ENCODE assay signal across 23 cellular contexts in genomic region chr16:67283039-67283825, GRCh38. TPM values are rescaled to one million over a fixed set of nuclear protein-coding genes. Genes with fewer than 3 reads are reported as not detected.
DNase-seq lines count a peak whose midpoint lies in the region; ATAC-seq, FAIRE-seq and TF ChIP-seq lines count a peak whose summit lies in the region.
"Had no signal": no experiment of that assay in that cellular context is flagged by ENCODE, and none has a peak within 500 bp of the region (broad histone marks: within the 10 kb centered on the region; RNA-seq: fewer than 3 reads in every experiment).

No MANE protein-coding gene starts in this region.

- H4K20me1 ChIP-seq in HepG2 (ENCODE audit: insufficient read depth, low read length) = no peaks in the 10 kb centered on the region

- H3K27ac Mint-ChIP-seq in Calu3 (ENCODE audit: unreplicated experiment) = no peak overlapping the region
- H3K27ac Mint-ChIP-seq: activated CD4-positive, alpha-beta T cell treated with anti-CD3 and anti-CD28 coated beads for 36 hours; activated naive CD8-positive, alpha-beta T cell treated with anti-CD3 and anti-CD28 coated beads, Interleukin-2, amount 10 ng/mL, durations not matched to agents 7 days and 5 days; natural killer cell; T-helper 17 cell had no signal

- peaks cover 10% of the 10 kb centered on the region for H3K27me3 Mint-ChIP-seq in Calu3 (ENCODE audit: unreplicated experiment)
- H3K27me3 Mint-ChIP-seq: activated CD4-positive, alpha-beta T cell treated with anti-CD3 and anti-CD28 coated beads for 36 hours; activated naive CD8-positive, alpha-beta T cell treated with anti-CD3 and anti-CD28 coated beads, Interleukin-2, amount 10 ng/mL, durations not matched to agents 7 days and 5 days; T-helper 17 cell had no signal

- H3K9me3 ChIP-seq in HepG2 (ENCODE audit: low read length) = no peaks in the 10 kb centered on the region
- H3K9me3 ChIP-seq in right lobe of liver = no peaks in the 10 kb centered on the region
- H3K9me3 ChIP-seq in WERI-Rb-1 (ENCODE audit: severe bottlenecking) = no peaks in the 10 kb centered on the region
- H3K9me3 ChIP-seq: left lung, upper lobe of right lung had no signal

- no peaks in the 10 kb centered on the region for H3K27me3 ChIP-seq in HepG2 (ENCODE audit: control insufficient read depth in 1 of 2, insufficient read depth in 2 of 2, low read length in 2 of 2)
- no peaks in the 10 kb centered on the region for H3K27me3 ChIP-seq in right lobe of liver
- H3K27me3 ChIP-seq in WERI-Rb-1 (ENCODE audit: insufficient read depth, low read depth, severe bottlenecking) = no peaks in the 10 kb centered on the region
- H3K27me3 ChIP-seq: left lung, upper lobe of right lung had no signal

- peaks cover 4% of the 10 kb centered on the region for H3K79me2 ChIP-seq in HepG2 (ENCODE audit: insufficient read depth, low read length)

- in situ Hi-C loops in HepG2 (cut with HindIII; ENCODE audit: extremely low pct_ligation_motif_present, low pct_unique_long_range_greater_than_20kb) = no loop called here

- no peak overlapping the region for H3K27ac ChIP-seq in HepG2 (ENCODE audit: extremely low read length, insufficient read depth, low read length)
- H3K27ac ChIP-seq in right lobe of liver = no peak overlapping the region
- H3K27ac ChIP-seq in WERI-Rb-1 = no peak overlapping the region
- H3K27ac ChIP-seq: left lung, upper lobe of right lung had no signal

- no TSS peak for BruUV-seq in HepG2 (replicated peaks; lab: Mats Ljungman, UMichigan)
- BruUV-seq in Calu3 (replicated peaks; lab: Mats Ljungman, UMichigan) = no TSS peak

- intact Hi-C loops in HepG2 (cut with micrococcal nuclease; ENCODE audit: unreplicated experiment) (no loop called here), right lobe of liver (cut with DNase I) (no loop called here), Calu3 (cut with micrococcal nuclease; ENCODE audit: unreplicated experiment) (no loop called here), Right ventricle myocardium superior (cut with DNase I) (no loop called here)

- WGBS in HepG2 (ENCODE audit: low lambda C conversion rate) = 77% methylated on average over 7 of the region's 7 CpGs
- 85% methylated on average over 5 of the region's 7 CpGs for WGBS in right lobe of liver (ENCODE audit: insufficient coverage, low coverage, low lambda C conversion rate, missing lambda C conversion rate)

- no peak for FAIRE-seq in HepG2 (lab: Jason Lieb, UNC)
- FAIRE-seq: D721Med had no signal

- TF ChIP-seq CTCF in HepG2 (CRISPR knock-in tag; IDR thresholded peaks at IDR 0.05) (no peak), right lobe of liver (IDR thresholded peaks at IDR 0.05) (no peak), WERI-Rb-1 (IDR thresholded peaks at IDR 0.05; ENCODE audit: low read depth, low read length) (0 out of 2 replicates have a peak, but pooled peaks have one; percentile 7), Calu3 (IDR thresholded peaks at IDR 0.05; ENCODE audit: unreplicated experiment) (no peak)

- H3K4me3 Mint-ChIP-seq in Calu3 (ENCODE audit: low read depth, unreplicated experiment) = no peak overlapping the region
- H3K4me3 Mint-ChIP-seq: activated CD4-positive, alpha-beta T cell treated with anti-CD3 and anti-CD28 coated beads for 36 hours; activated naive CD8-positive, alpha-beta T cell treated with anti-CD3 and anti-CD28 coated beads, Interleukin-2, amount 10 ng/mL, durations not matched to agents 7 days and 5 days; natural killer cell; T-helper 17 cell had no signal

- no peak for TF ChIP-seq RAD21 in HepG2 (CRISPR knock-in tag; IDR thresholded peaks at IDR 0.05)

- POLR2A ChIA-PET in HepG2 (lab: Yijun Ruan, JAX) = no interaction called here

- H3K4me2 ChIP-seq in HepG2 (ENCODE audit: low read depth, low read length) = no peak overlapping the region

- CTCF ChIA-PET in HepG2 (lab: Yijun Ruan, JAX; ENCODE audit: low intra/inter-chr PET ratio, low total read pairs) = no interaction called here
- CTCF ChIA-PET in Calu3 (lab: Charles Lee) = interaction anchor here (1.2 to 4.5 kb wide), 2 partner anchors 15 to 23 kb away, joined by 3 to 68 read pairs; no protein-coding TSS in a partner anchor

- TF ChIP-seq POLR2A in HepG2 (IDR thresholded peaks at IDR 0.05; ENCODE audit: insufficient read depth in 1 of 2, low read depth in 2 of 2, low read length in 2 of 2) (no peak), right lobe of liver (IDR thresholded peaks at IDR 0.05) (no peak)

- H3K4me1 Mint-ChIP-seq in Calu3 (ENCODE audit: low read depth, unreplicated experiment) = peaks cover 9% of the 10 kb centered on the region
- H3K4me1 Mint-ChIP-seq: activated CD4-positive, alpha-beta T cell treated with anti-CD3 and anti-CD28 coated beads for 36 hours; natural killer cell had no signal

- H3K9me3 Mint-ChIP-seq in Calu3 (ENCODE audit: low read depth, unreplicated experiment) = no peaks in the 10 kb centered on the region
- H3K9me3 Mint-ChIP-seq: activated naive CD8-positive, alpha-beta T cell treated with anti-CD3 and anti-CD28 coated beads, Interleukin-2, amount 10 ng/mL, durations not matched to agents 7 days and 5 days; natural killer cell had no signal

- no peak overlapping the region for H2AFZ ChIP-seq in HepG2 (ENCODE audit: low read length)

- no peak for ATAC-seq in HepG2
- ATAC-seq in right lobe of liver = no peak
- ATAC-seq in Right ventricle myocardium superior (ENCODE audit: poor library complexity) = no peak
- ATAC-seq: activated CD4-positive, alpha-beta T cell treated with anti-CD3 and anti-CD28 coated beads for 36 hours; left lung; natural killer cell; T-helper 17 cell; upper lobe of right lung had no signal

- no peak overlapping the region for H3K9ac ChIP-seq in HepG2 (ENCODE audit: insufficient read depth, low read depth, low read length)

- DNase-seq in HepG2 (ENCODE audit: low spot score) (no peak), right lobe of liver (no peak), WERI-Rb-1 (no peak), glomerular visceral epithelial cell (ENCODE audit: extremely low spot score) (peak; percentile 36), Calu3 (no peak), NCI-H1105 (lab: John Stamatoyannopoulos, UW) (no peak), hippocampal formation (lab: John Stamatoyannopoulos, UW) (no peak), Right ventricle myocardium superior (no peak)
- DNase-seq: activated CD4-positive, alpha-beta T cell treated with anti-CD3 and anti-CD28 coated beads for 36 hours; activated naive CD8-positive, alpha-beta T cell treated with anti-CD3 and anti-CD28 coated beads, Interleukin-2, amount 10 ng/mL, durations not matched to agents 7 days and 5 days; activated T-cell treated with anti-CD3 and anti-CD28 coated beads for 4 hours; erythroblast; H7; Kasumi-1; left lung; natural killer cell; NCI-H1930; NCI-H524 treated with DMSO at 0.1 percent for 48 hours; retina; stimulated activated CD8-positive, alpha-beta memory T cell treated with anti-CD3 and anti-CD28 coated beads, Interleukin-4, amount 100 ng/mL, for 48 hours; T-helper 17 cell; upper lobe of right lung had no signal

- H3K36me3 ChIP-seq in HepG2 (replicated peaks in 1 of 2; ENCODE audit: control insufficient read depth in 1 of 2, insufficient read depth in 2 of 2, low read length in 2 of 2) = no peaks in the 10 kb centered on the region
- H3K36me3 ChIP-seq in right lobe of liver = no peaks in the 10 kb centered on the region
- peaks cover 54% of the 10 kb centered on the region for H3K36me3 ChIP-seq in WERI-Rb-1
- H3K36me3 ChIP-seq: left lung, upper lobe of right lung had no signal

- H3K4me3 ChIP-seq in HepG2 (replicated peaks in 1 of 3; ENCODE audit: insufficient read depth in 1 of 3, low read depth in 2 of 3, low read length in 3 of 3) (no peak overlapping the region), right lobe of liver (no peak overlapping the region), WERI-Rb-1 (ENCODE audit: low read depth, low read length) (no peak overlapping the region)
- H3K4me3 ChIP-seq: left lung, upper lobe of right lung had no signal

- TF ChIP-seq EP300 in HepG2 (IDR thresholded peaks at IDR 0.05; ENCODE audit: low read depth in 2 of 2, low read length in 2 of 2) (no peak), HepG2 (CRISPR knock-in tag; IDR thresholded peaks at IDR 0.05; ENCODE audit: borderline replicate concordance) (no peak)

- peaks cover 7% of the 10 kb centered on the region for H3K36me3 Mint-ChIP-seq in Calu3 (ENCODE audit: insufficient read depth, unreplicated experiment)
- H3K36me3 Mint-ChIP-seq: activated naive CD8-positive, alpha-beta T cell treated with anti-CD3 and anti-CD28 coated beads, Interleukin-2, amount 10 ng/mL, durations not matched to agents 7 days and 5 days; natural killer cell had no signal

- H3K4me1 ChIP-seq in HepG2 (ENCODE audit: insufficient read depth, low read length) = peaks cover 14% of the 10 kb centered on the region
- no peaks in the 10 kb centered on the region for H3K4me1 ChIP-seq in right lobe of liver

RNA-seq across cellular contexts. Expression of gene PLEKHG4, which starts 3.9 kb away (rescaled TPM):
- total RNA-seq in HepG2 (2016; rRNA removed; fragmentation: Illumina TruSeq; extraction: Trizol) = 9.0 and 13.6 TPM in 2 replicates
- 1.0 and 1.9 TPM in 2 replicates for total RNA-seq in HepG2 (2016; cell fraction: cytosol; rRNA removed; fragmentation: Illumina TruSeq; extraction: Trizol; ENCODE audit: low read depth)
- total RNA-seq in HepG2 (2016; cell fraction: insoluble cytoplasmic fraction; rRNA removed; fragmentation: Illumina TruSeq; extraction: Trizol) = 8.8 and 11.1 TPM in 2 replicates
- total RNA-seq in HepG2 (2016; cell fraction: membrane; rRNA removed; fragmentation: Illumina TruSeq; extraction: Trizol) = 2.5 and 2.8 TPM in 2 replicates
- 13.6 and 15.4 TPM in 2 replicates for total RNA-seq in HepG2 (2016; cell fraction: nucleus; rRNA removed; fragmentation: Illumina TruSeq; extraction: Trizol)
- 7.1 and 13.6 TPM in 2 replicates for polyA plus RNA-seq in HepG2 (2011; rRNA removed)
- polyA plus RNA-seq in HepG2 (2011; cell fraction: cytosol; rRNA removed) = 3.8 and 5.1 TPM in 2 replicates
- polyA plus RNA-seq in HepG2 (2011; cell fraction: nucleus; rRNA removed) = 65.5 and 71.7 TPM in 2 replicates
- polyA plus RNA-seq in HepG2 (2012) = 4.8 and 7.4 TPM in 2 replicates
- 0.52 and 0.53 TPM in 2 replicates for polyA plus RNA-seq in HepG2 (2016; cell fraction: cytosol; fragmentation: Illumina TruSeq; extraction: Trizol; ENCODE audit: low read depth)
- polyA plus RNA-seq in HepG2 (2016; cell fraction: insoluble cytoplasmic fraction; fragmentation: Illumina TruSeq; extraction: Trizol; ENCODE audit: low read depth) = 5.8 and 6.5 TPM in 2 replicates
- polyA plus RNA-seq in HepG2 (2016; cell fraction: membrane; fragmentation: Illumina TruSeq; extraction: Trizol; ENCODE audit: low read depth) = 1.3 TPM in 2 replicates
- 33.1 and 40.1 TPM in 2 replicates for polyA plus RNA-seq in HepG2 (2016; cell fraction: nucleus; fragmentation: Illumina TruSeq; extraction: Trizol; ENCODE audit: insufficient read depth, low read depth)
- 17.3 and 27.5 TPM in 2 replicates for polyA minus RNA-seq in HepG2 (2011; rRNA and poly(A)+ RNA removed; ENCODE audit: low replicate concordance)
- polyA minus RNA-seq in HepG2 (2011; cell fraction: cytosol; rRNA and poly(A)+ RNA removed) = 3.0 and 10.6 TPM in 2 replicates
- polyA minus RNA-seq in HepG2 (2011; cell fraction: nucleus; rRNA and poly(A)+ RNA removed) = 8.5 and 10.2 TPM in 2 replicates
- under 1 TPM; 0.09 to 0.53 (median 0.20) TPM for total RNA-seq in right lobe of liver
- 5.5 and 9.2 TPM in 2 replicates for total RNA-seq in Calu3 (2022)
- 0.89 TPM for total RNA-seq in Right ventricle myocardium superior

RNA-seq across cellular contexts. Expression of gene SLC9A5, which starts 34.5 kb away (rescaled TPM):
- total RNA-seq in HepG2 (2016; rRNA removed; fragmentation: Illumina TruSeq; extraction: Trizol) (0.15 and 0.58 TPM in 2 replicates), right lobe of liver (under 1 TPM; 0.06 to 0.53 (median 0.15) TPM), Calu3 (2022) (2.4 and 4.4 TPM in 2 replicates), Right ventricle myocardium superior (0.83 TPM)
- 0.26 and 0.71 TPM in 2 replicates for total RNA-seq in HepG2 (2016; cell fraction: cytosol; rRNA removed; fragmentation: Illumina TruSeq; extraction: Trizol; ENCODE audit: low read depth)
- 0.13 and 0.69 TPM in 2 replicates for total RNA-seq in HepG2 (2016; cell fraction: insoluble cytoplasmic fraction; rRNA removed; fragmentation: Illumina TruSeq; extraction: Trizol)
- 0.21 and 0.46 TPM in 2 replicates for total RNA-seq in HepG2 (2016; cell fraction: membrane; rRNA removed; fragmentation: Illumina TruSeq; extraction: Trizol)
- 0.81 and 1.1 TPM in 2 replicates for total RNA-seq in HepG2 (2016; cell fraction: nucleus; rRNA removed; fragmentation: Illumina TruSeq; extraction: Trizol)
- polyA plus RNA-seq in HepG2 (2011; rRNA removed) = 1.4 and 1.5 TPM in 2 replicates
- polyA plus RNA-seq in HepG2 (2011; cell fraction: cytosol; rRNA removed) = 0.54 and 0.66 TPM in 2 replicates
- polyA plus RNA-seq in HepG2 (2011; cell fraction: nucleus; rRNA removed) = 11.5 and 16.1 TPM in 2 replicates
- 0.86 and 0.88 TPM in 2 replicates for polyA plus RNA-seq in HepG2 (2012)
- polyA plus RNA-seq in HepG2 (2016; cell fraction: cytosol; fragmentation: Illumina TruSeq; extraction: Trizol; ENCODE audit: low read depth) = 0.06 and 0.33 TPM in 2 replicates
- polyA plus RNA-seq in HepG2 (2016; cell fraction: insoluble cytoplasmic fraction; fragmentation: Illumina TruSeq; extraction: Trizol; ENCODE audit: low read depth) = 0.11 and 0.30 TPM in 2 replicates
- polyA plus RNA-seq in HepG2 (2016; cell fraction: membrane; fragmentation: Illumina TruSeq; extraction: Trizol; ENCODE audit: low read depth) = 0.14 and 0.19 TPM in 2 replicates
- polyA plus RNA-seq in HepG2 (2016; cell fraction: nucleus; fragmentation: Illumina TruSeq; extraction: Trizol; ENCODE audit: insufficient read depth, low read depth) = 1.8 and 2.8 TPM in 2 replicates
- polyA minus RNA-seq in HepG2 (2011; rRNA and poly(A)+ RNA removed; ENCODE audit: low replicate concordance) = 0.80 and 1.8 TPM in 2 replicates
- polyA minus RNA-seq in HepG2 (2011; cell fraction: cytosol; rRNA and poly(A)+ RNA removed) = 0.20 TPM in 1 of 2 replicates, not detected in the other
- polyA minus RNA-seq in HepG2 (2011; cell fraction: nucleus; rRNA and poly(A)+ RNA removed) = 1.7 and 2.5 TPM in 2 replicates

RNA-seq across cellular contexts. Expression of gene FHOD1, which starts 36.0 kb away (rescaled TPM):
- total RNA-seq in HepG2 (2016; rRNA removed; fragmentation: Illumina TruSeq; extraction: Trizol) = 10.9 and 20.8 TPM in 2 replicates
- 5.1 and 5.8 TPM in 2 replicates for total RNA-seq in HepG2 (2016; cell fraction: cytosol; rRNA removed; fragmentation: Illumina TruSeq; extraction: Trizol; ENCODE audit: low read depth)
- 8.4 and 24.4 TPM in 2 replicates for total RNA-seq in HepG2 (2016; cell fraction: insoluble cytoplasmic fraction; rRNA removed; fragmentation: Illumina TruSeq; extraction: Trizol)
- total RNA-seq in HepG2 (2016; cell fraction: membrane; rRNA removed; fragmentation: Illumina TruSeq; extraction: Trizol) = 8.8 and 9.7 TPM in 2 replicates
- 34.0 and 35.5 TPM in 2 replicates for total RNA-seq in HepG2 (2016; cell fraction: nucleus; rRNA removed; fragmentation: Illumina TruSeq; extraction: Trizol)
- 15.0 and 20.0 TPM in 2 replicates for polyA plus RNA-seq in HepG2 (2011; rRNA removed)
- polyA plus RNA-seq in HepG2 (2011; cell fraction: cytosol; rRNA removed) = 3.6 and 6.2 TPM in 2 replicates
- polyA plus RNA-seq in HepG2 (2011; cell fraction: nucleus; rRNA removed) = 111 and 166 TPM in 2 replicates
- polyA plus RNA-seq in HepG2 (2012) = 18.8 and 19.0 TPM in 2 replicates
- polyA plus RNA-seq in HepG2 (2016; cell fraction: cytosol; fragmentation: Illumina TruSeq; extraction: Trizol; ENCODE audit: low read depth) = 3.2 and 3.7 TPM in 2 replicates
- 8.1 and 13.0 TPM in 2 replicates for polyA plus RNA-seq in HepG2 (2016; cell fraction: insoluble cytoplasmic fraction; fragmentation: Illumina TruSeq; extraction: Trizol; ENCODE audit: low read depth)
- 6.7 and 6.9 TPM in 2 replicates for polyA plus RNA-seq in HepG2 (2016; cell fraction: membrane; fragmentation: Illumina TruSeq; extraction: Trizol; ENCODE audit: low read depth)
- 97.6 and 114 TPM in 2 replicates for polyA plus RNA-seq in HepG2 (2016; cell fraction: nucleus; fragmentation: Illumina TruSeq; extraction: Trizol; ENCODE audit: insufficient read depth, low read depth)
- polyA minus RNA-seq in HepG2 (2011; rRNA and poly(A)+ RNA removed; ENCODE audit: low replicate concordance) = 13.4 and 16.3 TPM in 2 replicates
- polyA minus RNA-seq in HepG2 (2011; cell fraction: cytosol; rRNA and poly(A)+ RNA removed) = 7.6 and 12.0 TPM in 2 replicates
- polyA minus RNA-seq in HepG2 (2011; cell fraction: nucleus; rRNA and poly(A)+ RNA removed) = 15.7 and 16.7 TPM in 2 replicates
- total RNA-seq in right lobe of liver = 1 to 10 TPM; 2.3 to 9.6 (median 3.5) TPM
- total RNA-seq in Calu3 (2022) = 37.2 and 37.9 TPM in 2 replicates
- total RNA-seq in Right ventricle myocardium superior = 13.5 TPM

RNA-seq across cellular contexts. Expression of gene KCTD19, which starts 43.3 kb away (rescaled TPM):
- total RNA-seq in HepG2 (2016; rRNA removed; fragmentation: Illumina TruSeq; extraction: Trizol) (not detected in 2 replicates), right lobe of liver (not detected), Calu3 (2022) (3.8 and 5.6 TPM in 2 replicates), Right ventricle myocardium superior (not detected)
- 0.10 TPM in 1 of 2 replicates, not detected in the other for total RNA-seq in HepG2 (2016; cell fraction: cytosol; rRNA removed; fragmentation: Illumina TruSeq; extraction: Trizol; ENCODE audit: low read depth)
- not detected in 2 replicates for total RNA-seq in HepG2 (2016; cell fraction: insoluble cytoplasmic fraction; rRNA removed; fragmentation: Illumina TruSeq; extraction: Trizol)
- 0.21 TPM in 1 of 2 replicates, not detected in the other for total RNA-seq in HepG2 (2016; cell fraction: membrane; rRNA removed; fragmentation: Illumina TruSeq; extraction: Trizol)
- not detected in 2 replicates for total RNA-seq in HepG2 (2016; cell fraction: nucleus; rRNA removed; fragmentation: Illumina TruSeq; extraction: Trizol)
- polyA plus RNA-seq in HepG2 (2011; rRNA removed) = 0.16 TPM in 1 of 2 replicates, not detected in the other
- polyA plus RNA-seq in HepG2 (2011; cell fraction: cytosol; rRNA removed) = not detected in 2 replicates
- 0.13 and 0.21 TPM in 2 replicates for polyA plus RNA-seq in HepG2 (2011; cell fraction: nucleus; rRNA removed)
- polyA plus RNA-seq in HepG2 (2012) = 0.04 and 0.20 TPM in 2 replicates
- not detected in 2 replicates for polyA plus RNA-seq in HepG2 (2016; cell fraction: cytosol; fragmentation: Illumina TruSeq; extraction: Trizol; ENCODE audit: low read depth)
- polyA plus RNA-seq in HepG2 (2016; cell fraction: insoluble cytoplasmic fraction; fragmentation: Illumina TruSeq; extraction: Trizol; ENCODE audit: low read depth) = not detected in 2 replicates
- not detected in 2 replicates for polyA plus RNA-seq in HepG2 (2016; cell fraction: membrane; fragmentation: Illumina TruSeq; extraction: Trizol; ENCODE audit: low read depth)
- polyA plus RNA-seq in HepG2 (2016; cell fraction: nucleus; fragmentation: Illumina TruSeq; extraction: Trizol; ENCODE audit: insufficient read depth, low read depth) = not detected in 2 replicates
- polyA minus RNA-seq in HepG2 (2011; rRNA and poly(A)+ RNA removed; ENCODE audit: low replicate concordance) = 0.72 TPM in 1 of 2 replicates, not detected in the other
- not detected in 2 replicates for polyA minus RNA-seq in HepG2 (2011; cell fraction: cytosol; rRNA and poly(A)+ RNA removed)
- 0.12 and 0.13 TPM in 2 replicates for polyA minus RNA-seq in HepG2 (2011; cell fraction: nucleus; rRNA and poly(A)+ RNA removed)
- total RNA-seq: natural killer cell, T-helper 17 cell had no signal

RNA-seq across cellular contexts. Expression of gene LRRC36, which starts 43.4 kb away (rescaled TPM):
- total RNA-seq in HepG2 (2016; rRNA removed; fragmentation: Illumina TruSeq; extraction: Trizol) = 0.13 and 0.15 TPM in 2 replicates
- 0.71 and 0.79 TPM in 2 replicates for total RNA-seq in HepG2 (2016; cell fraction: cytosol; rRNA removed; fragmentation: Illumina TruSeq; extraction: Trizol; ENCODE audit: low read depth)
- 0.06 TPM in 1 of 2 replicates, not detected in the other for total RNA-seq in HepG2 (2016; cell fraction: insoluble cytoplasmic fraction; rRNA removed; fragmentation: Illumina TruSeq; extraction: Trizol)
- total RNA-seq in HepG2 (2016; cell fraction: membrane; rRNA removed; fragmentation: Illumina TruSeq; extraction: Trizol) = 0.15 and 0.21 TPM in 2 replicates
- not detected in 2 replicates for total RNA-seq in HepG2 (2016; cell fraction: nucleus; rRNA removed; fragmentation: Illumina TruSeq; extraction: Trizol)
- polyA plus RNA-seq in HepG2 (2011; rRNA removed) = 0.12 and 0.16 TPM in 2 replicates
- polyA plus RNA-seq in HepG2 (2011; cell fraction: cytosol; rRNA removed) = 0.08 and 0.10 TPM in 2 replicates
- polyA plus RNA-seq in HepG2 (2011; cell fraction: nucleus; rRNA removed) = 0.21 and 0.24 TPM in 2 replicates
- polyA plus RNA-seq in HepG2 (2012) = 0.19 and 0.27 TPM in 2 replicates
- polyA plus RNA-seq in HepG2 (2016; cell fraction: cytosol; fragmentation: Illumina TruSeq; extraction: Trizol; ENCODE audit: low read depth) = 0.07 and 0.11 TPM in 2 replicates
- polyA plus RNA-seq in HepG2 (2016; cell fraction: insoluble cytoplasmic fraction; fragmentation: Illumina TruSeq; extraction: Trizol; ENCODE audit: low read depth) = 0.14 TPM in 1 of 2 replicates, not detected in the other
- polyA plus RNA-seq in HepG2 (2016; cell fraction: membrane; fragmentation: Illumina TruSeq; extraction: Trizol; ENCODE audit: low read depth) = not detected in 2 replicates
- 0.59 TPM in 1 of 2 replicates, not detected in the other for polyA plus RNA-seq in HepG2 (2016; cell fraction: nucleus; fragmentation: Illumina TruSeq; extraction: Trizol; ENCODE audit: insufficient read depth, low read depth)
- not detected in 2 replicates for polyA minus RNA-seq in HepG2 (2011; rRNA and poly(A)+ RNA removed; ENCODE audit: low replicate concordance)
- polyA minus RNA-seq in HepG2 (2011; cell fraction: cytosol; rRNA and poly(A)+ RNA removed) = not detected in 2 replicates
- polyA minus RNA-seq in HepG2 (2011; cell fraction: nucleus; rRNA and poly(A)+ RNA removed) = not detected in 2 replicates
- total RNA-seq in right lobe of liver = not detected
- 7.1 and 9.2 TPM in 2 replicates for total RNA-seq in Calu3 (2022)
- total RNA-seq in Right ventricle myocardium superior = not detected
- total RNA-seq: H7, natural killer cell, T-helper 17 cell had no signal
